13 cellular contexts compared by ENCODE assay signal in genomic region chr7:30367561-30367960, GRCh38.
DNase-seq lines count a peak whose midpoint lies in the region; ATAC-seq and TF ChIP-seq lines count a peak whose summit lies in the region.
"Had no signal": no experiment of that assay in that cellular context is flagged by ENCODE, and none has a peak within 500 bp of the region (broad histone marks: within the 10 kb centered on the region; RNA-seq: fewer than 3 reads in every experiment).

No MANE protein-coding gene starts in this region.

- no peak overlapping the region for H3K4me3 Mint-ChIP-seq in WTC11
- H3K4me3 Mint-ChIP-seq: CD4-positive, alpha-beta memory T cell had no signal

- no peak for TF ChIP-seq CTCF in WTC11 (IDR thresholded peaks at IDR 0.05)
- TF ChIP-seq CTCF in retinal pigment epithelial cell (conservative IDR thresholded peaks at IDR 0.05; ENCODE audit: low read depth, low read length), result no peak

- DNase-seq in LHCN-M2 (ENCODE audit: low read depth) (peak; percentile 47), WTC11 (ENCODE audit: low spot score) (no peak), retinal pigment epithelial cell (ENCODE audit: low read depth) (peak; percentile 28), DMS153 treated with DMSO at 0.1 percent for 48 hours (lab: John Stamatoyannopoulos, UW; ENCODE audit: unreplicated experiment) (no peak), islet precursor cell (no peak)
- DNase-seq: BE2C; CD4-positive, alpha-beta memory T cell; DMS79 treated with DMSO at 0.1 percent for 48 hours; GDM1; IMR-90 had no signal

- H3K9me3 Mint-ChIP-seq in WTC11, result no peaks in the 10 kb centered on the region
- H3K9me3 Mint-ChIP-seq: CD4-positive, alpha-beta memory T cell had no signal

- H3K27ac Mint-ChIP-seq in WTC11, result peak overlapping the region; percentile 26; the same call in 1 of the 2 replicates

- H3K27me3 Mint-ChIP-seq in WTC11 (ENCODE audit: low read depth), result no peaks in the 10 kb centered on the region
- H3K27me3 Mint-ChIP-seq: CD4-positive, alpha-beta memory T cell had no signal

- H3K36me3 Mint-ChIP-seq in WTC11, result peaks cover 6% of the 10 kb centered on the region; the same call in 1 of the 2 replicates

- POLR2A ChIA-PET in WTC11 (lab: Charles Lee), result no interaction called here

- ATAC-seq in WTC11 (no peak), HG03045 (IDR thresholded peaks at IDR 0.05; ENCODE audit: unreplicated experiment) (no peak)
- ATAC-seq: A549, HCT116 had no signal

- H3K4me1 Mint-ChIP-seq in WTC11, result peaks cover 9% of the 10 kb centered on the region

- CTCF ChIA-PET in WTC11 (lab: Charles Lee), result interaction anchor here (1.8 kb wide), 1 partner anchor 92 kb away, joined by 4 read pairs; no protein-coding TSS in a partner anchor

- no peak overlapping the region for H3K4me3 ChIP-seq in retinal pigment epithelial cell (ENCODE audit: low read length)
- H3K4me3 ChIP-seq: A549 had no signal

TF ChIP-seq in WTC11, 78 proteins besides CTCF, POLR2A, EP300 and RAD21:
- TF ChIP-seq CREB1 (CRISPR knock-in tag; IDR thresholded peaks at IDR 0.05) (no peak), E2F4 (CRISPR knock-in tag; IDR thresholded peaks at IDR 0.05; ENCODE audit: borderline replicate concordance, low read depth) (no peak), ELF4 (CRISPR knock-in tag; IDR thresholded peaks at IDR 0.05; ENCODE audit: low read depth) (no peak), TCF7 (CRISPR knock-in tag; IDR thresholded peaks at IDR 0.05; ENCODE audit: low read depth) (no peak), MXD4 (CRISPR knock-in tag; IDR thresholded peaks at IDR 0.05; ENCODE audit: borderline replicate concordance) (no peak), NFYB (CRISPR knock-in tag; conservative IDR thresholded peaks at IDR 0.05; ENCODE audit: low read depth) (no peak), ZNF219 (CRISPR knock-in tag; IDR thresholded peaks at IDR 0.05; ENCODE audit: borderline replicate concordance) (no peak), E2F1 (CRISPR knock-in tag; IDR thresholded peaks at IDR 0.05) (no peak), ZMAT4 (CRISPR knock-in tag; IDR thresholded peaks at IDR 0.05) (no peak), IRF2 (CRISPR knock-in tag; IDR thresholded peaks at IDR 0.05; ENCODE audit: borderline replicate concordance, low read depth) (no peak)

Comparison
In these comparisons a context has a peak if more than half of its experiments do, and no peak if none do; other contexts are left out.
1. DNase-seq: peak in LHCN-M2 (single experiment) and retinal pigment epithelial cell (single experiment); none in WTC11 (single experiment), DMS153 treated with DMSO at 0.1 percent for 48 hours (single experiment) and islet precursor cell (single experiment).